ENCODE assay signal across 22 cellular contexts in the genomic region with DNA sequence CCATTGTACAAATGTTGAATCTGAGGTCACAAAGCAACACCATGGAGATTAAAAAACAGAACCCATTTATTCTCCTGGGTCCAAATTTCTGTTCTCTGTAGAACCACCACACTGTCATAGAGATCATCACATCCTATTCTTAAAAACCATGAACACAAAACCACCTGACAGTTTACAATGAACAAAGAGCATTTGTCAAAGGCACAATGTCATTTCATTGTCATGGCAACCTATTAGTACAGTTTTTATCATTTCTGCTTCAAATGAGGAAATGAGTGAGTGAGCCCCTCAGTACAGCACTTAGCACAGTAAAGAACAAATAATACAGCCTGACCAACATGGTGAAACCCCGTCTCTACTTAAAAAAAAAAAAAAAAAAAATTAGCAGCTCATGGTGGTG. TPM values are rescaled to one million over a fixed set of nuclear protein-coding genes. Genes with fewer than 3 reads are reported as not detected.
"Had no signal": no experiment of that assay in that cellular context is flagged by ENCODE, and none has a peak within 500 bp of the region (broad histone marks: within the 10 kb centered on the region; RNA-seq: fewer than 3 reads in every experiment).

No MANE protein-coding gene starts in this region.

- DNase-seq: activated CD4-positive, alpha-beta T cell treated with anti-CD3 and anti-CD28 coated beads, Interleukin-2, amount 50 U/mL, for 4 hours; activated effector memory CD4-positive, alpha-beta T cell treated with anti-CD3 and anti-CD28 coated beads, Interleukin-2, amount 50 U/mL, for 16 hours; activated naive CD4-positive, alpha-beta T cell treated with anti-CD3 and anti-CD28 coated beads, Interleukin-2, amount 50 U/mL, for 16 hours; activated T-cell treated with anti-CD3 and anti-CD28 coated beads, Interleukin-2, amount 50 U/mL, for 72 hours; cortex of kidney; effector CD8-positive, alpha-beta T cell; foreskin melanocyte; glutamatergic neuron; hippocampal formation; islet precursor cell; left colon; lower lobe of right lung; nucleus accumbens; posterior cingulate gyrus; retina; stimulated activated naive CD4-positive, alpha-beta T cell treated with Interleukin-2 at 50 U/mL for 16 hours; thyroid gland had no signal

- ATAC-seq: activated T-cell treated with anti-CD3 and anti-CD28 coated beads, Interleukin-2, amount 50 U/mL, for 72 hours; left colon; lower lobe of right lung had no signal

- H3K4me3 Mint-ChIP-seq: activated T-cell treated with anti-CD3 and anti-CD28 coated beads, Interleukin-2, amount 50 U/mL, for 72 hours; nephron had no signal

- H3K27me3 ChIP-seq: breast epithelium, thyroid gland had no signal

- H3K4me1 ChIP-seq: breast epithelium, lower lobe of right lung, thyroid gland had no signal

- H3K9me3 Mint-ChIP-seq: nephron had no signal

- H3K27ac Mint-ChIP-seq: activated T-cell treated with anti-CD3 and anti-CD28 coated beads, Interleukin-2, amount 50 U/mL, for 72 hours; nephron had no signal

- H3K27ac ChIP-seq: breast epithelium, lower lobe of right lung, thyroid gland had no signal

- H3K9me3 ChIP-seq: breast epithelium, lower lobe of right lung, thyroid gland had no signal

- H3K36me3 ChIP-seq: breast epithelium, lower lobe of right lung, thyroid gland had no signal

- H3K4me3 ChIP-seq: breast epithelium, lower lobe of right lung, thyroid gland had no signal

RNA-seq across cellular contexts. Expression of a gene that starts 23.1 kb away (rescaled TPM):
- total RNA-seq: activated CD8-positive, alpha-beta memory T cell treated with anti-CD3 and anti-CD28 coated beads for 36 hours; activated T-cell treated with anti-CD3 and anti-CD28 coated beads, Interleukin-2, amount 50 U/mL, for 72 hours; subcutaneous adipose tissue; T-helper 2 cell treated with Interferon-gamma antibody and Interleukin-4, amounts not matched to agents 100 ng/mL and 5 ng/mL, for 36 hours had no signal
